ENCODE assay signal across 8 cellular contexts in genomic region chr3:101676219-101676764, GRCh38. TPM values are rescaled to one million over a fixed set of nuclear protein-coding genes. Genes with fewer than 3 reads are reported as not detected.
DNase-seq lines count a peak whose midpoint lies in the region; ATAC-seq and TF ChIP-seq lines count a peak whose summit lies in the region.

No MANE protein-coding gene starts in this region.

- peaks cover 2% of the 10 kb centered on the region for H3K27me3 Mint-ChIP-seq in activated naive CD8-positive, alpha-beta T cell treated with anti-CD3 and anti-CD28 coated beads, Interleukin-2, amount 50 U/mL, for 24 hours

- H3K27me3 ChIP-seq in right cardiac atrium (ENCODE audit: control insufficient read depth, insufficient read depth) = no peaks in the 10 kb centered on the region

- H3K4me1 Mint-ChIP-seq in activated naive CD8-positive, alpha-beta T cell treated with anti-CD3 and anti-CD28 coated beads, Interleukin-2, amount 50 U/mL, for 24 hours = peaks cover 49% of the 10 kb centered on the region

- H3K4me3 ChIP-seq in GM12865 (ENCODE audit: low read depth, low read length) = peak overlapping the region; percentile 77
- H3K4me3 ChIP-seq in right cardiac atrium (ENCODE audit: low read length) = peak overlapping the region; percentile 68

- ATAC-seq in HG02623 (IDR thresholded peaks at IDR 0.05; ENCODE audit: unreplicated experiment) = peak; percentile 82
- ATAC-seq in activated naive CD8-positive, alpha-beta T cell treated with anti-CD3 and anti-CD28 coated beads, Interleukin-2, amount 50 U/mL, for 24 hours = peak; percentile 95
- peak; percentile 97 for ATAC-seq in right cardiac atrium
- peak; percentile 96 for ATAC-seq in sciatic nerve

- H3K4me3 Mint-ChIP-seq in activated naive CD8-positive, alpha-beta T cell treated with anti-CD3 and anti-CD28 coated beads, Interleukin-2, amount 50 U/mL, for 24 hours = peak overlapping the region; percentile 97

- peak overlapping the region; percentile 96 for H3K27ac Mint-ChIP-seq in activated naive CD8-positive, alpha-beta T cell treated with anti-CD3 and anti-CD28 coated beads, Interleukin-2, amount 50 U/mL, for 24 hours

- intact Hi-C loops in right cardiac atrium (cut with DNase I) = loop anchor here in 2 of 4 donors (10.0 kb wide), 1 partner anchor 101 kb away; the partner anchor contains the start of gene PCNP (in 2 of the 2)
- intact Hi-C loops in sciatic nerve (cut with DNase I) = no loop called here

- H3K4me1 ChIP-seq in right cardiac atrium (ENCODE audit: control insufficient read depth, insufficient read depth, low read length) = peaks cover 3% of the 10 kb centered on the region

- peak; percentile 16 for TF ChIP-seq CTCF in GM12865 (IDR thresholded peaks at IDR 0.05; ENCODE audit: insufficient read depth, low read depth, low read length, missing control alignments)

- H3K27ac ChIP-seq in right cardiac atrium (ENCODE audit: low read length) = peak overlapping the region; percentile 70

- DNase-seq in GM12865 (ENCODE audit: low read depth) (peak; percentile 98), right cardiac atrium (peak; percentile 97 to 99 (median 98)), sciatic nerve (ENCODE audit: low spot score) (peak; percentile 97), DMS53 treated with DMSO at 0.1 percent for 48 hours (lab: John Stamatoyannopoulos, UW; ENCODE audit: unreplicated experiment) (no peak), OCI-M2 (lab: John Stamatoyannopoulos, UW; ENCODE audit: unreplicated experiment) (no peak)
- peak; percentile 97 for DNase-seq in activated naive CD8-positive, alpha-beta T cell treated with anti-CD3 and anti-CD28 coated beads, Interleukin-2, amount 50 U/mL, for 24 hours

- H3K36me3 Mint-ChIP-seq in activated naive CD8-positive, alpha-beta T cell treated with anti-CD3 and anti-CD28 coated beads, Interleukin-2, amount 50 U/mL, for 24 hours (ENCODE audit: low read depth) = peaks cover 57% of the 10 kb centered on the region

- under 1% methylated on average over 57 of the region's 57 CpGs for WGBS in right cardiac atrium

- no peaks in the 10 kb centered on the region for H3K9me3 ChIP-seq in right cardiac atrium (ENCODE audit: control insufficient read depth, low read length)

- H3K9me3 Mint-ChIP-seq in activated naive CD8-positive, alpha-beta T cell treated with anti-CD3 and anti-CD28 coated beads, Interleukin-2, amount 50 U/mL, for 24 hours = no peaks in the 10 kb centered on the region

TF ChIP-seq in PFSK-1, 5 proteins besides CTCF, POLR2A, EP300 and RAD21:
- TF ChIP-seq, protein P1, sequence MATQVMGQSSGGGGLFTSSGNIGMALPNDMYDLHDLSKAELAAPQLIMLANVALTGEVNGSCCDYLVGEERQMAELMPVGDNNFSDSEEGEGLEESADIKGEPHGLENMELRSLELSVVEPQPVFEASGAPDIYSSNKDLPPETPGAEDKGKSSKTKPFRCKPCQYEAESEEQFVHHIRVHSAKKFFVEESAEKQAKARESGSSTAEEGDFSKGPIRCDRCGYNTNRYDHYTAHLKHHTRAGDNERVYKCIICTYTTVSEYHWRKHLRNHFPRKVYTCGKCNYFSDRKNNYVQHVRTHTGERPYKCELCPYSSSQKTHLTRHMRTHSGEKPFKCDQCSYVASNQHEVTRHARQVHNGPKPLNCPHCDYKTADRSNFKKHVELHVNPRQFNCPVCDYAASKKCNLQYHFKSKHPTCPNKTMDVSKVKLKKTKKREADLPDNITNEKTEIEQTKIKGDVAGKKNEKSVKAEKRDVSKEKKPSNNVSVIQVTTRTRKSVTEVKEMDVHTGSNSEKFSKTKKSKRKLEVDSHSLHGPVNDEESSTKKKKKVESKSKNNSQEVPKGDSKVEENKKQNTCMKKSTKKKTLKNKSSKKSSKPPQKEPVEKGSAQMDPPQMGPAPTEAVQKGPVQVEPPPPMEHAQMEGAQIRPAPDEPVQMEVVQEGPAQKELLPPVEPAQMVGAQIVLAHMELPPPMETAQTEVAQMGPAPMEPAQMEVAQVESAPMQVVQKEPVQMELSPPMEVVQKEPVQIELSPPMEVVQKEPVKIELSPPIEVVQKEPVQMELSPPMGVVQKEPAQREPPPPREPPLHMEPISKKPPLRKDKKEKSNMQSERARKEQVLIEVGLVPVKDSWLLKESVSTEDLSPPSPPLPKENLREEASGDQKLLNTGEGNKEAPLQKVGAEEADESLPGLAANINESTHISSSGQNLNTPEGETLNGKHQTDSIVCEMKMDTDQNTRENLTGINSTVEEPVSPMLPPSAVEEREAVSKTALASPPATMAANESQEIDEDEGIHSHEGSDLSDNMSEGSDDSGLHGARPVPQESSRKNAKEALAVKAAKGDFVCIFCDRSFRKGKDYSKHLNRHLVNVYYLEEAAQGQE (IDR thresholded peaks at IDR 0.05; ENCODE audit: insufficient read depth in 1 of 2, low read depth in 2 of 2, low read length in 2 of 2) = no peak
- TF ChIP-seq POLR2AphosphoS5 (IDR thresholded peaks at IDR 0.05; ENCODE audit: low read depth, low read length) (no peak), FOXP2 (optimal IDR thresholded peaks at IDR 0.05; ENCODE audit: borderline replicate concordance, extremely low read depth, extremely low read length, insufficient read depth) (no peak), TAF1 (IDR thresholded peaks at IDR 0.05; ENCODE audit: borderline replicate concordance, insufficient read depth, low read length) (0 out of 2 replicates have a peak, but pooled peaks have one; percentile 15), SIN3A (IDR thresholded peaks at IDR 0.05; ENCODE audit: borderline replicate concordance, insufficient read depth, low read length) (peak; percentile 59; the same call in 1 of the 2 replicates)

RNA-seq across cellular contexts. Expression of gene ZBTB11, which starts 0.6 kb away (rescaled TPM):
- polyA plus RNA-seq in PFSK-1 (2012; ENCODE audit: insufficient read length, low read depth) = 6.7 TPM
- total RNA-seq in right cardiac atrium (10 to 100 TPM; 10.9 to 11.7 (median 11.4) TPM), sciatic nerve (23.2 TPM)
- polyA plus RNA-seq in right cardiac atrium = 4.4 TPM

RNA-seq across cellular contexts. Expression of gene RPL24, which starts 10.2 kb away (rescaled TPM):
- polyA plus RNA-seq in PFSK-1 (2012; ENCODE audit: insufficient read length, low read depth) = 756 TPM
- total RNA-seq in right cardiac atrium = 100 to 1,000 TPM; 818 to 939 (median 885) TPM
- 2,039 TPM for polyA plus RNA-seq in right cardiac atrium
- total RNA-seq in sciatic nerve = 778 TPM

RNA-seq across cellular contexts. Expression of gene CEP97, which starts 48.1 kb away (rescaled TPM):
- polyA plus RNA-seq in PFSK-1 (2012; ENCODE audit: insufficient read length, low read depth) = 1.5 TPM
- total RNA-seq in right cardiac atrium = 1 to 10 TPM; 6.6 to 7.8 (median 7.4) TPM
- polyA plus RNA-seq in right cardiac atrium = 2.2 TPM
- total RNA-seq in sciatic nerve = 19.2 TPM

Comparison
In these comparisons a context has a peak if more than half of its experiments do, and no peak if none do; other contexts are left out.
1. DNase-seq: peak in GM12865 (single experiment), activated naive CD8-positive, alpha-beta T cell treated with anti-CD3 and anti-CD28 coated beads, Interleukin-2, amount 50 U/mL, for 24 hours (single experiment), right cardiac atrium (3 of 3) and sciatic nerve (single experiment); none in DMS53 treated with DMSO at 0.1 percent for 48 hours (single experiment) and OCI-M2 (single experiment).
2. Peak in every context shown above with its lines, with median percentiles within 50 percentile points of each other: ATAC-seq.